ENCODE assay signal across 24 cellular contexts in the genomic region with DNA sequence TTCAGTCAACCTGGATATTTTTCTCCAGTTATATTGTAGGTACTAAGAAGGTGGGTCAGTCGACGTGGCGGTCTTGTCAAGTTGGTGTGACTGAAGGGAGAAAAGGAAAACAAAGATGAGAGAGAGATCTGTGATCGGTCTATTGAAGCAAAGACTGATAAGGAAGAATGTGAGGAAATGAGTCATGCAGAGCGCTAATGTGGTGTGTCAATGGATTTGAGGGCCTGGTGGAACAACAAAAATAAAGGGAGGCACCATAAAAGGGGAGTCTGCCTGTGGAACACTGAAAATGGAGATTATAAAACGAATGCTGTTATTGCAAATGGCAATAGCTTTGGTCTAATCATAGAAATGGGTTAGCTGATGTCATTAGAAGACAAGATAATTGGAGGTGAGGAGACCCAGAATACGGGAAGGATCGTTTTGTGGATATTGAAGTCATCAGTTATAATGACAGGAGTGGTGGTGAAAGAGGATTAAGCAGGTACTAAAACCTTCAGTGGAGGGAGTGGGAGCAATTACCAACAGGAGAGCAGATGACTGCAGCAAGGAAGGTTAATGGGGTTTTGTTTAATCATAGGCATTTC.
DNase-seq lines count a peak whose midpoint lies in the region; ATAC-seq and TF ChIP-seq lines count a peak whose summit lies in the region.
"Had no signal": no experiment of that assay in that cellular context is flagged by ENCODE, and none has a peak within 500 bp of the region (broad histone marks: within the 10 kb centered on the region; RNA-seq: fewer than 3 reads in every experiment).

No MANE protein-coding gene starts in this region.

- in situ Hi-C loops in Caki2 (cut with HindIII; ENCODE audit: low pct_unique_long_range_greater_than_20kb, low sequenced_read_pairs), result no loop called here

- H3K36me3 Mint-ChIP-seq in CD4-positive, alpha-beta T cell (ENCODE audit: low read depth), result no peaks in the 10 kb centered on the region
- H3K36me3 Mint-ChIP-seq: CD8-positive, alpha-beta T cell had no signal

- H3K27me3 ChIP-seq in left ventricle myocardium inferior (ENCODE audit: low read depth), result no peaks in the 10 kb centered on the region
- H3K27me3 ChIP-seq in CD4-positive, alpha-beta T cell (ENCODE audit: control insufficient read depth, insufficient read depth, low read length), result no peaks in the 10 kb centered on the region
- H3K27me3 ChIP-seq: upper lobe of right lung had no signal

- no peak overlapping the region for H3K4me3 Mint-ChIP-seq in CD4-positive, alpha-beta T cell
- H3K4me3 Mint-ChIP-seq: CD8-positive, alpha-beta T cell; stimulated activated naive CD8-positive, alpha-beta T cell treated with anti-CD3 and anti-CD28 coated beads, Interleukin-15, amount 100 ng/mL, for 72 hours had no signal

- intact Hi-C loops in left ventricle myocardium inferior (cut with micrococcal nuclease), result no loop called here
- intact Hi-C loops in CD4-positive, alpha-beta T cell (cut with DNase I, micrococcal nuclease), result no loop called here

- POLR2A ChIA-PET in CD4-positive, alpha-beta T cell (lab: Charles Lee), result no interaction called here

- no peak for ATAC-seq in HG02884 (IDR thresholded peaks at IDR 0.05; ENCODE audit: unreplicated experiment)
- no peak for ATAC-seq in CD4-positive, alpha-beta T cell (ENCODE audit: poor library complexity)
- ATAC-seq: CD8-positive, alpha-beta T cell; K562; stimulated activated naive CD8-positive, alpha-beta T cell treated with anti-CD3 and anti-CD28 coated beads, Interleukin-15, amount 100 ng/mL, for 72 hours; upper lobe of right lung had no signal

- no peaks in the 10 kb centered on the region for H3K4me1 ChIP-seq in left ventricle myocardium inferior
- H3K4me1 ChIP-seq: parathyroid adenoma, upper lobe of right lung had no signal

- H3K27ac ChIP-seq in left ventricle myocardium inferior (replicated peaks), result no peak overlapping the region
- H3K27ac ChIP-seq in CD4-positive, alpha-beta T cell (ENCODE audit: low read depth, low read length), result no peak overlapping the region
- H3K27ac ChIP-seq: HL-60, parathyroid adenoma, PC-9, upper lobe of right lung had no signal

- H3K27me3 Mint-ChIP-seq in CD4-positive, alpha-beta T cell, result no peaks in the 10 kb centered on the region
- H3K27me3 Mint-ChIP-seq: stimulated activated naive CD8-positive, alpha-beta T cell treated with anti-CD3 and anti-CD28 coated beads, Interleukin-15, amount 100 ng/mL, for 72 hours had no signal

- H3K36me3 ChIP-seq in left ventricle myocardium inferior, result no peaks in the 10 kb centered on the region
- H3K36me3 ChIP-seq: upper lobe of right lung had no signal

- DNase-seq in Caki2 (ENCODE audit: low read depth) (peak; percentile 70), NCI-H2227 (lab: John Stamatoyannopoulos, UW; ENCODE audit: unreplicated experiment) (peak; percentile 86), amniotic epithelial cell (ENCODE audit: low read depth) (peak; percentile 0), islet precursor cell (peak; percentile 71), left ventricle myocardium inferior (no peak)
- DNase-seq in stimulated activated naive CD4-positive, alpha-beta T cell treated with Interleukin-2 at 50 U/mL for 16 hours (lab: John Stamatoyannopoulos, UW), result no peak
- DNase-seq in CD4-positive, alpha-beta T cell, result no peak
- DNase-seq: activated CD4-positive, alpha-beta T cell treated with anti-CD3 and anti-CD28 coated beads for 48 hours; activated effector memory CD4-positive, alpha-beta T cell treated with anti-CD3 and anti-CD28 coated beads, Interleukin-2, amount 50 U/mL, for 16 hours; amniotic stem cell; CD8-positive, alpha-beta T cell; cerebellar nuclear complex; effector memory CD4-positive, alpha-beta T cell; NCI-H2107; NCI-H526 treated with DMSO at 0.1 percent for 48 hours; PC-9; SK-N-SH; stimulated activated CD4-positive, alpha-beta T cell treated with anti-CD3 and anti-CD28 coated beads, Interleukin-1b, Interleukin-23, amount 100 ng/mL, for 48 hours; stimulated activated naive CD8-positive, alpha-beta T cell treated with anti-CD3 and anti-CD28 coated beads, Interleukin-15, amount 100 ng/mL, for 72 hours; upper lobe of right lung had no signal

- no peaks in the 10 kb centered on the region for H3K9me3 ChIP-seq in left ventricle myocardium inferior (replicated peaks)
- no peaks in the 10 kb centered on the region for H3K9me3 ChIP-seq in CD4-positive, alpha-beta T cell (ENCODE audit: control insufficient read depth, low read length)
- H3K9me3 ChIP-seq: SK-N-SH, upper lobe of right lung had no signal

- H3K27ac Mint-ChIP-seq in CD4-positive, alpha-beta T cell, result no peak overlapping the region
- H3K27ac Mint-ChIP-seq: CD8-positive, alpha-beta T cell; stimulated activated naive CD8-positive, alpha-beta T cell treated with anti-CD3 and anti-CD28 coated beads, Interleukin-15, amount 100 ng/mL, for 72 hours had no signal

- H3K4me3 ChIP-seq in left ventricle myocardium inferior, result no peak overlapping the region
- H3K4me3 ChIP-seq: K562, PC-9, upper lobe of right lung had no signal

- H3K4me1 Mint-ChIP-seq in CD4-positive, alpha-beta T cell (ENCODE audit: low read depth), result no peaks in the 10 kb centered on the region
- H3K4me1 Mint-ChIP-seq: stimulated activated naive CD8-positive, alpha-beta T cell treated with anti-CD3 and anti-CD28 coated beads, Interleukin-15, amount 100 ng/mL, for 72 hours had no signal

- CTCF ChIA-PET in CD4-positive, alpha-beta T cell (lab: Charles Lee), result no interaction called here

- TF ChIP-seq CTCF in left ventricle myocardium inferior (IDR thresholded peaks at IDR 0.05; ENCODE audit: borderline replicate concordance), result no peak
- TF ChIP-seq CTCF in CD4-positive, alpha-beta T cell (IDR thresholded peaks at IDR 0.05), result no peak

- no peaks in the 10 kb centered on the region for H3K9me3 Mint-ChIP-seq in CD4-positive, alpha-beta T cell

Comparison
In these comparisons a context has a peak if more than half of its experiments do, and no peak if none do; other contexts are left out.
1. DNase-seq: peak in Caki2 (single experiment), NCI-H2227 (single experiment), amniotic epithelial cell (single experiment) and islet precursor cell (single experiment); none in stimulated activated naive CD4-positive, alpha-beta T cell treated with Interleukin-2 at 50 U/mL for 16 hours (single experiment), left ventricle myocardium inferior (single experiment) and CD4-positive, alpha-beta T cell (0 of 10).